Comparison of ENCODE assay signal across 11 cellular contexts in the genomic region with DNA sequence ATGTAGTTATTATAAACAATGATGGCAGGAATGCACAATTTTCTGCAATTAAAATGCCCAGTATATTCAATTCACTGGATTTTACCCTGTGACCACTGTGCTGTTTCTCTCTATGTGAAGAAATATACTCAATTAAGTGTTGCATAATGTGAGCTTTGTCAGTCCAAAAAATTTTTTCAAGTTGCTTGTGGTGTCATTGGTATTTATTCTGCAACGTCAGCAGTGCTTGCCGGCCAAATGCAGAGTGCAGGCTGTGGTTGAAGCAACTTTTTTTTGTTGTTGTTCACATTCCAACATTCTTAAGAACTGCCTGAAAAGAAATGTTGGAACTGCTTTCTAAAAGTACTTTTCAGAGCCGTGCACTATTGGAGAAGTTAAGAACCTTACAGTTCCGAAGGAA.
DNase-seq lines count a peak whose midpoint lies in the region; ATAC-seq and TF ChIP-seq lines count a peak whose summit lies in the region.
"Had no signal": no experiment of that assay in that cellular context is flagged by ENCODE, and none has a peak within 500 bp of the region (broad histone marks: within the 10 kb centered on the region; RNA-seq: fewer than 3 reads in every experiment).

No MANE protein-coding gene starts in this region.

- ATAC-seq in gastrocnemius medialis (peak; percentile 69 to 74), HG03135 (IDR thresholded peaks at IDR 0.05; ENCODE audit: unreplicated experiment) (no peak), HG02798 (IDR thresholded peaks at IDR 0.05; ENCODE audit: poor library complexity, unreplicated experiment) (no peak), HG02678 (IDR thresholded peaks at IDR 0.05; ENCODE audit: unreplicated experiment) (no peak)
- ATAC-seq: activated T-helper 17 cell treated with anti-CD3 and anti-CD28 coated beads, Interleukin-2, amount 50 U/mL, for 72 hours had no signal

- DNase-seq in EH (ENCODE audit: low read depth): peak; percentile 87
- peak; percentile 83 for DNase-seq in brain pericyte (ENCODE audit: low read depth, low spot score)
- DNase-seq in hippocampal formation (lab: John Stamatoyannopoulos, UW): peak; percentile 2 to 68
- DNase-seq in gastrocnemius medialis: peak; percentile 18 to 57
- no peak for DNase-seq in NCI-H2107 treated with DMSO at 0.1 percent for 48 hours (lab: John Stamatoyannopoulos, UW; ENCODE audit: unreplicated experiment)
- DNase-seq: NCI-H526 treated with DMSO at 0.1 percent for 48 hours, T-helper 9 cell had no signal

- no peaks in the 10 kb centered on the region for H3K27me3 ChIP-seq in gastrocnemius medialis

- H3K36me3 ChIP-seq in gastrocnemius medialis: no peaks in the 10 kb centered on the region

- H3K4me1 ChIP-seq in gastrocnemius medialis: peaks cover 0 to 10% of the 10 kb centered on the region in 2 donors

- no peak overlapping the region for H3K27ac ChIP-seq in gastrocnemius medialis

- TF ChIP-seq POLR2A in gastrocnemius medialis (IDR thresholded peaks at IDR 0.05): no peak

- H3K4me3 ChIP-seq in gastrocnemius medialis: no peak overlapping the region

- in situ Hi-C loops in gastrocnemius medialis (cut with MboI; ENCODE audit: low sequenced_read_pairs in 4 of 4): loop anchor here in 1 of 4 donors (25.0 kb wide), 1 partner anchor 106 kb away; no protein-coding TSS in a partner anchor

- no peaks in the 10 kb centered on the region for H3K9me3 ChIP-seq in gastrocnemius medialis

- TF ChIP-seq CTCF in gastrocnemius medialis (IDR thresholded peaks at IDR 0.05 in 4 of 5, conservative IDR thresholded peaks at IDR 0.05 in 1 of 5): no peak

- intact Hi-C loops in gastrocnemius medialis (cut with DNase I; ENCODE audit: low total_unique reads): no loop called here

Comparison
In these comparisons a context has a peak if more than half of its experiments do, and no peak if none do; other contexts are left out.
1. ATAC-seq: peak in gastrocnemius medialis (2 of 2); none in HG03135 (single experiment), HG02798 (single experiment) and HG02678 (single experiment).